Comparison of ENCODE assay signal across 31 cellular contexts in genomic region chr20:3380228-3381070, GRCh38. TPM values are rescaled to one million over a fixed set of nuclear protein-coding genes. Genes with fewer than 3 reads are reported as not detected.
DNase-seq lines count a peak whose midpoint lies in the region; ATAC-seq and TF ChIP-seq lines count a peak whose summit lies in the region.
"Had no signal": no experiment of that assay in that cellular context is flagged by ENCODE, and none has a peak within 500 bp of the region (broad histone marks: within the 10 kb centered on the region; RNA-seq: fewer than 3 reads in every experiment).

No MANE protein-coding gene starts in this region.

- peak overlapping the region in 24 of 59 donors; percentile 1 to 53 (median 18) for H3K4me3 ChIP-seq in dorsolateral prefrontal cortex
- H3K4me3 ChIP-seq: BLaER1, gastroesophageal sphincter, right lobe of liver had no signal

- 0 out of 2 replicates have a peak overlapping the region, but pooled peaks have one; percentile 2 for H3K27ac Mint-ChIP-seq in WTC11
- no peak overlapping the region for H3K27ac Mint-ChIP-seq in T-cell
- H3K27ac Mint-ChIP-seq: activated CD8-positive, alpha-beta T cell treated with anti-CD3 and anti-CD28 coated beads for 36 hours; activated naive CD4-positive, alpha-beta T cell treated with anti-CD3 and anti-CD28 coated beads, Interleukin-2, amount 50 U/mL, for 24 hours; activated T-helper 17 cell treated with anti-CD3 and anti-CD28 coated beads, Interleukin-2, amount 50 U/mL, for 72 hours; H9; type B pancreatic cell had no signal

- POLR2A ChIA-PET in WTC11 (lab: Charles Lee) (no interaction called here), T-cell (lab: Charles Lee) (no interaction called here)

- TF ChIP-seq CTCF in WTC11 (IDR thresholded peaks at IDR 0.05) (no peak), dorsolateral prefrontal cortex (IDR thresholded peaks at IDR 0.05 in 54 of 56, conservative IDR thresholded peaks at IDR 0.05 in 2 of 56; ENCODE audit: low read depth in 1 of 56, partially characterized antibody in 56 of 56) (peak in 3 of 56 donors; percentile 8 to 21 (median 15))

- intact Hi-C loops in dorsolateral prefrontal cortex (cut with DNase I) = no loop called here

- H3K27me3 Mint-ChIP-seq in WTC11 (ENCODE audit: low read depth) = no peaks in the 10 kb centered on the region; the same call in 1 of the 2 replicates
- H3K27me3 Mint-ChIP-seq in T-cell = no peaks in the 10 kb centered on the region
- H3K27me3 Mint-ChIP-seq: activated CD8-positive, alpha-beta T cell treated with anti-CD3 and anti-CD28 coated beads for 36 hours; activated naive CD4-positive, alpha-beta T cell treated with anti-CD3 and anti-CD28 coated beads, Interleukin-2, amount 50 U/mL, for 24 hours; activated T-helper 17 cell treated with anti-CD3 and anti-CD28 coated beads, Interleukin-2, amount 50 U/mL, for 72 hours; type B pancreatic cell had no signal

- no peak for TF ChIP-seq POLR2A in GM18505 (IDR thresholded peaks at IDR 0.05; ENCODE audit: borderline replicate concordance, extremely low read depth, insufficient read depth, insufficient read length)

- no peak overlapping the region for H3K4me3 Mint-ChIP-seq in WTC11
- no peak overlapping the region for H3K4me3 Mint-ChIP-seq in T-cell
- H3K4me3 Mint-ChIP-seq: activated CD8-positive, alpha-beta T cell treated with anti-CD3 and anti-CD28 coated beads for 36 hours; activated naive CD4-positive, alpha-beta T cell treated with anti-CD3 and anti-CD28 coated beads, Interleukin-2, amount 50 U/mL, for 24 hours; activated T-helper 17 cell treated with anti-CD3 and anti-CD28 coated beads, Interleukin-2, amount 50 U/mL, for 72 hours; H9; type B pancreatic cell had no signal

- H3K27ac ChIP-seq in dorsolateral prefrontal cortex = peak overlapping the region; percentile 48 to 95 (median 84)
- peak overlapping the region; percentile 78 for H3K27ac ChIP-seq in layer of hippocampus (ENCODE audit: low read depth, low read length)
- H3K27ac ChIP-seq in substantia nigra (ENCODE audit: low read depth, low read length, poor library complexity, severe bottlenecking) = peak overlapping the region; percentile 77
- H3K27ac ChIP-seq: BLaER1, gastroesophageal sphincter, HL-60, KMS-11, right lobe of liver had no signal

- CTCF ChIA-PET in WTC11 (lab: Charles Lee) (no interaction called here), T-cell (lab: Charles Lee) (no interaction called here)

- H3K27me3 ChIP-seq in dorsolateral prefrontal cortex = no peaks in the 10 kb centered on the region
- no peaks in the 10 kb centered on the region for H3K27me3 ChIP-seq in layer of hippocampus (ENCODE audit: control insufficient read depth, insufficient read depth, low read length)
- H3K27me3 ChIP-seq: BLaER1, gastroesophageal sphincter, right lobe of liver had no signal

- no peak for ATAC-seq in WTC11
- no peak for ATAC-seq in GM18505 (IDR thresholded peaks at IDR 0.05; ENCODE audit: unreplicated experiment)
- ATAC-seq in T-cell (replicated peaks in 1 of 4) = no peak
- ATAC-seq: activated CD8-positive, alpha-beta T cell treated with anti-CD3 and anti-CD28 coated beads for 36 hours; activated T-helper 17 cell treated with anti-CD3 and anti-CD28 coated beads, Interleukin-2, amount 50 U/mL, for 72 hours; gastroesophageal sphincter; left lobe of liver; right lobe of liver had no signal

- H3K36me3 Mint-ChIP-seq in WTC11 (peaks cover 25% of the 10 kb centered on the region), T-cell (peaks cover 31% of the 10 kb centered on the region)

- DNase-seq in WTC11 (ENCODE audit: low spot score) (no peak), dorsolateral prefrontal cortex (peak in 1 of 10 donors; percentile 14), substantia nigra (lab: John Stamatoyannopoulos, UW) (peak in 7 of 49 donors; percentile 4 to 39 (median 26)), T-cell (no peak), T1000 (lab: John Stamatoyannopoulos, UW) (no peak), SKM-1 (lab: John Stamatoyannopoulos, UW; ENCODE audit: unreplicated experiment) (no peak)
- DNase-seq: activated CD8-positive, alpha-beta memory T cell treated with anti-CD3 and anti-CD28 coated beads, Interleukin-2, amount 50 U/mL, for 48 hours; activated CD8-positive, alpha-beta T cell treated with anti-CD3 and anti-CD28 coated beads for 36 hours; dermis blood vessel endothelial cell; EL; H9; mesenchymal stem cell; MM.1S; NCI-H1417; NCI-H2081; NCI-H226; NCI-H526 treated with DMSO at 0.1 percent for 48 hours; right lobe of liver; Right ventricle myocardium superior; stimulated activated CD4-positive, alpha-beta T cell treated with anti-CD3 and anti-CD28 coated beads, Interleukin-12 subunit alpha, Interleukin-12 subunit beta, amount 100 ng/mL, for 4 hours; stimulated activated CD4-positive, alpha-beta T cell treated with anti-CD3 and anti-CD28 coated beads, Interleukin-4, amount 100 ng/mL, for 1 hour had no signal

- H3K9me3 Mint-ChIP-seq in WTC11 (peaks cover 11% of the 10 kb centered on the region; the same call in 1 of the 2 replicates), T-cell (no peaks in the 10 kb centered on the region)
- H3K9me3 Mint-ChIP-seq: activated naive CD4-positive, alpha-beta T cell treated with anti-CD3 and anti-CD28 coated beads, Interleukin-2, amount 50 U/mL, for 24 hours; H9; type B pancreatic cell had no signal

- H3K4me1 Mint-ChIP-seq in WTC11 = peaks cover 21% of the 10 kb centered on the region
- H3K4me1 Mint-ChIP-seq in T-cell = peaks cover 10 to 12% (median 11%) of the 10 kb centered on the region in 3 donors

TF ChIP-seq in WTC11, 78 proteins besides CTCF, POLR2A, EP300 and RAD21 (continues in another document):
- no peak for TF ChIP-seq GABPB1 (CRISPR knock-in tag; IDR thresholded peaks at IDR 0.05)
- no peak for TF ChIP-seq NR2C2 (CRISPR knock-in tag; IDR thresholded peaks at IDR 0.05)
- no peak for TF ChIP-seq ZSCAN18 (CRISPR knock-in tag; IDR thresholded peaks at IDR 0.05)
- no peak for TF ChIP-seq ZNF281 (CRISPR knock-in tag; IDR thresholded peaks at IDR 0.05)
- TF ChIP-seq NFE2L1 (CRISPR knock-in tag; IDR thresholded peaks at IDR 0.05) = no peak
- no peak for TF ChIP-seq ZNF416 (CRISPR knock-in tag; IDR thresholded peaks at IDR 0.05)
- TF ChIP-seq ZNF396 (CRISPR knock-in tag; IDR thresholded peaks at IDR 0.05; ENCODE audit: borderline replicate concordance) = no peak
- TF ChIP-seq SMAD3 (CRISPR knock-in tag; IDR thresholded peaks at IDR 0.05; ENCODE audit: borderline replicate concordance) = no peak
- TF ChIP-seq TP53 (CRISPR knock-in tag; IDR thresholded peaks at IDR 0.05) = no peak
- no peak for TF ChIP-seq TCF7 (CRISPR knock-in tag; IDR thresholded peaks at IDR 0.05; ENCODE audit: low read depth)
- TF ChIP-seq USF1 (CRISPR knock-in tag; IDR thresholded peaks at IDR 0.05) = no peak
- no peak for TF ChIP-seq JAZF1 (CRISPR knock-in tag; IDR thresholded peaks at IDR 0.05)
- no peak for TF ChIP-seq ZNF317 (CRISPR knock-in tag; IDR thresholded peaks at IDR 0.05; ENCODE audit: borderline replicate concordance, low read depth)

RNA-seq across cellular contexts. Expression of gene DNAAF9, which starts 27.0 kb away (rescaled TPM):
- 6.3 to 8.6 TPM (median 8.1 TPM) in 3 replicates for total RNA-seq in WTC11 (2021)
- 10 to 100 TPM; 43.1 to 69.6 (median 53.9) TPM for total RNA-seq in dorsolateral prefrontal cortex
- total RNA-seq in T-cell = 1 to 10 TPM; 4.9 to 6.2 (median 5.6) TPM
